In the genomic region with DNA sequence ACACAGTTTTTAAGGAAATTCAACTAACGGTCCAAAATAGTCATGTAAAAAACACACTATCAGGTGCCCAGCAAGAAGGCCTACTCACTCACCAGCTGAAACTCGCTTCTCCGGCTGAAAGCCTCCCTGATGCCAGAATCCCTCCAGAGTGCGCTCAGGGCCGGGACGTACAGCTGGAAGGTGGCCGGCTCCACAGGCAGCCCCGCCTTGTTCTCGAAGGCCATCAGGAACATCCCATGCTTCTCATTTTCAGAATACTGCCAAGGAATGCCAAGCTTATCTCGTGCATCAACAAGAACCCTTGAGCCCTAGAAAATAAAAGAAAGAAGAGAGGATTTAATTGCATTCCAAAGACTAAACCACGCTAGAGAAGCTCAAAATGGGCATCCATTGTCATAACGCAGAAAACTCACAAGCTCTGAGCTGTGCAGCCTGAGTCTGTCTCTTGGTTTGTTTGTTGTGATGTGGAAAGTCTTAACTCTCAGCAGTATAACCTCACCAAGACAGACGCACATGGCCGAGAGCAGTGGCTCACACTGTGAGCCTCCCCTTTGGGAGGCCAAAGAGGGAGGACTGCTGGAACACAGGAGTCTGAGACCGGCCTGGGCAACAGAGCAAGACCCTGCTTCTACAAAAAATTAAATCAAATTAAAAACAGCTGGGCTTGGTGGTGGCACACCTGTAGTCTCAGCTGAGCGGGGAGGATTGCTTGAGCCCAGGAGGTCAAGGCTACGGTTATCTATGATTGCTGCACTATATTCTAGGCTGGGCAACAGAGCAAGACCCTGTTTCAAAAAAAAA, we compare ENCODE assay signal across 1 cellular context.
TF ChIP-seq lines count a peak whose summit lies in the region.

No MANE protein-coding gene starts in this region.

TF ChIP-seq in WTC11, 78 proteins besides CTCF, POLR2A, EP300 and RAD21:
- TF ChIP-seq ZNF121 (CRISPR knock-in tag; IDR thresholded peaks at IDR 0.05), result peak; percentile 92
- no peak for TF ChIP-seq GRHL2 (CRISPR knock-in tag; IDR thresholded peaks at IDR 0.05; ENCODE audit: insufficient replicate concordance, severe bottlenecking)
TF ChIP-seq in WTC11: peak in this region for 1.
